Comparison of ENCODE assay signal across 8 cellular contexts in genomic region chr15:25862087-25862468, GRCh38. TPM values are rescaled to one million over a fixed set of nuclear protein-coding genes. Genes with fewer than 3 reads are reported as not detected.
DNase-seq lines count a peak whose midpoint lies in the region; ATAC-seq and TF ChIP-seq lines count a peak whose summit lies in the region.

No MANE protein-coding gene starts in this region.

- no peak for TF ChIP-seq CTCF in heart right ventricle (IDR thresholded peaks at IDR 0.05)

- peak overlapping the region; percentile 83 for H3K9ac ChIP-seq in rectal smooth muscle tissue (ENCODE audit: low read length)

- 14 to 23% methylated on average over 17 of the region's 17 CpGs for WGBS in heart right ventricle, 2 donors

- ATAC-seq in heart right ventricle (peak in 5 of 8 donors; percentile 8 to 35 (median 27)), HG03460 (IDR thresholded peaks at IDR 0.05; ENCODE audit: unreplicated experiment) (no peak), GM19023 (IDR thresholded peaks at IDR 0.05; ENCODE audit: unreplicated experiment) (no peak)

- H3K27ac ChIP-seq in heart right ventricle: peak overlapping the region in 6 of 10 donors; percentile 35 to 73 (median 56)
- H3K27ac ChIP-seq in rectal smooth muscle tissue (ENCODE audit: low read depth, low read length): peak overlapping the region; percentile 89

- H3K4me3 ChIP-seq in heart right ventricle (peak overlapping the region; percentile 21 to 68 (median 62)), rectal smooth muscle tissue (ENCODE audit: low read length) (peak overlapping the region; percentile 85)

- H3K27me3 ChIP-seq in heart right ventricle (peaks cover 0 to 53% (median 41%) of the 10 kb centered on the region in 7 donors), rectal smooth muscle tissue (ENCODE audit: control insufficient read depth, insufficient read depth, low read length) (no peaks in the 10 kb centered on the region)

- H3K4me1 ChIP-seq in heart right ventricle (peaks cover 0 to 44% (median 21%) of the 10 kb centered on the region in 9 donors), rectal smooth muscle tissue (ENCODE audit: control insufficient read depth, insufficient read depth, low read length) (peaks cover 29% of the 10 kb centered on the region)

- H3K36me3 ChIP-seq in heart right ventricle: no peaks in the 10 kb centered on the region
- no peaks in the 10 kb centered on the region for H3K36me3 ChIP-seq in rectal smooth muscle tissue (ENCODE audit: control insufficient read depth, insufficient read depth, low read length)

- H3K9me3 ChIP-seq in heart right ventricle: no peaks in the 10 kb centered on the region

- peak; percentile 29 for DNase-seq in EL
- peak; percentile 45 for DNase-seq in activated CD4-positive, CD25-positive, alpha-beta regulatory T cell treated with anti-CD3 and anti-CD28 coated beads, Interleukin-2, amount 50 U/mL, for 72 hours
- no peak for DNase-seq in heart right ventricle
- DNase-seq in SW480 (ENCODE audit: low spot score): no peak
- DNase-seq in NCI-H2029 treated with DMSO at 0.1 percent for 48 hours (lab: John Stamatoyannopoulos, UW): no peak

- intact Hi-C loops in heart right ventricle (cut with DNase I): loop anchor here in 4 of 10 donors (5.0 to 10.0 kb wide), 6 partner anchors 60 to 125 kb away; no protein-coding TSS in a partner anchor

RNA-seq across cellular contexts. Expression of gene ATP10A, which starts 1.0 kb away (rescaled TPM):
- total RNA-seq in heart right ventricle: 1 to 10 TPM in 2 of 10 donors, under 1 TPM in 8; 0.45 to 1.9 (median 0.86) TPM
- polyA plus RNA-seq in heart right ventricle: 1 to 10 TPM in 1 of 2 donors, under 1 TPM in 1; 0.88 to 2.2 TPM

Comparison
In these comparisons a context has a peak if more than half of its experiments do, and no peak if none do; other contexts are left out.
1. DNase-seq: peak in EL (single experiment) and activated CD4-positive, CD25-positive, alpha-beta regulatory T cell treated with anti-CD3 and anti-CD28 coated beads, Interleukin-2, amount 50 U/mL, for 72 hours (single experiment); none in heart right ventricle (0 of 2), SW480 (single experiment) and NCI-H2029 treated with DMSO at 0.1 percent for 48 hours (single experiment).
2. ATAC-seq: peak in heart right ventricle (5 of 8); none in HG03460 (single experiment) and GM19023 (single experiment).